1 cellular context compared by ENCODE assay signal in genomic region chr14:21071225-21072041, GRCh38.
A peak's percentile ranks its signal among the peaks of the same experiment; 100 is the strongest.
TF ChIP-seq lines count a peak whose summit lies in the region.

No MANE protein-coding gene starts in this region.

TF ChIP-seq in HepG2, 621 proteins besides CTCF, POLR2A, EP300 and RAD21 (continued from another document and continues in another):
- TF ChIP-seq, protein P1, sequence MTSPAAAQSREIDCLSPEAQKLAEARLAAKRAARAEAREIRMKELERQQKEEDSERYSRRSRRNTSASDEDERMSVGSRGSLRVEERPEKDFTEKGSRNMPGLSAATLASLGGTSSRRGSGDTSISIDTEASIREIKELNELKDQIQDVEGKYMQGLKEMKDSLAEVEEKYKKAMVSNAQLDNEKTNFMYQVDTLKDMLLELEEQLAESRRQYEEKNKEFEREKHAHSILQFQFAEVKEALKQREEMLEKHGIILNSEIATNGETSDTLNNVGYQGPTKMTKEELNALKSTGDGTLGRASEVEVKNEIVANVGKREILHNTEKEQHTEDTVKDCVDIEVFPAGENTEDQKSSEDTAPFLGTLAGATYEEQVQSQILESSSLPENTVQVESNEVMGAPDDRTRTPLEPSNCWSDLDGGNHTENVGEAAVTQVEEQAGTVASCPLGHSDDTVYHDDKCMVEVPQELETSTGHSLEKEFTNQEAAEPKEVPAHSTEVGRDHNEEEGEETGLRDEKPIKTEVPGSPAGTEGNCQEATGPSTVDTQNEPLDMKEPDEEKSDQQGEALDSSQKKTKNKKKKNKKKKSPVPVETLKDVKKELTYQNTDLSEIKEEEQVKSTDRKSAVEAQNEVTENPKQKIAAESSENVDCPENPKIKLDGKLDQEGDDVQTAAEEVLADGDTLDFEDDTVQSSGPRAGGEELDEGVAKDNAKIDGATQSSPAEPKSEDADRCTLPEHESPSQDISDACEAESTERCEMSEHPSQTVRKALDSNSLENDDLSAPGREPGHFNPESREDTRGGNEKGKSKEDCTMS (CRISPR knock-in tag; conservative IDR thresholded peaks at IDR 0.05), result no peak
- no peak for TF ChIP-seq ELF4 (CRISPR knock-in tag; IDR thresholded peaks at IDR 0.05; ENCODE audit: borderline replicate concordance)
- TF ChIP-seq, protein P2, sequence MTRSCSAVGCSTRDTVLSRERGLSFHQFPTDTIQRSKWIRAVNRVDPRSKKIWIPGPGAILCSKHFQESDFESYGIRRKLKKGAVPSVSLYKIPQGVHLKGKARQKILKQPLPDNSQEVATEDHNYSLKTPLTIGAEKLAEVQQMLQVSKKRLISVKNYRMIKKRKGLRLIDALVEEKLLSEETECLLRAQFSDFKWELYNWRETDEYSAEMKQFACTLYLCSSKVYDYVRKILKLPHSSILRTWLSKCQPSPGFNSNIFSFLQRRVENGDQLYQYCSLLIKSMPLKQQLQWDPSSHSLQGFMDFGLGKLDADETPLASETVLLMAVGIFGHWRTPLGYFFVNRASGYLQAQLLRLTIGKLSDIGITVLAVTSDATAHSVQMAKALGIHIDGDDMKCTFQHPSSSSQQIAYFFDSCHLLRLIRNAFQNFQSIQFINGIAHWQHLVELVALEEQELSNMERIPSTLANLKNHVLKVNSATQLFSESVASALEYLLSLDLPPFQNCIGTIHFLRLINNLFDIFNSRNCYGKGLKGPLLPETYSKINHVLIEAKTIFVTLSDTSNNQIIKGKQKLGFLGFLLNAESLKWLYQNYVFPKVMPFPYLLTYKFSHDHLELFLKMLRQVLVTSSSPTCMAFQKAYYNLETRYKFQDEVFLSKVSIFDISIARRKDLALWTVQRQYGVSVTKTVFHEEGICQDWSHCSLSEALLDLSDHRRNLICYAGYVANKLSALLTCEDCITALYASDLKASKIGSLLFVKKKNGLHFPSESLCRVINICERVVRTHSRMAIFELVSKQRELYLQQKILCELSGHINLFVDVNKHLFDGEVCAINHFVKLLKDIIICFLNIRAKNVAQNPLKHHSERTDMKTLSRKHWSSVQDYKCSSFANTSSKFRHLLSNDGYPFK (CRISPR knock-in tag; IDR thresholded peaks at IDR 0.05; ENCODE audit: borderline replicate concordance), result peak; percentile 57; the same call in 1 of the 2 replicates
- TF ChIP-seq, protein P3, sequence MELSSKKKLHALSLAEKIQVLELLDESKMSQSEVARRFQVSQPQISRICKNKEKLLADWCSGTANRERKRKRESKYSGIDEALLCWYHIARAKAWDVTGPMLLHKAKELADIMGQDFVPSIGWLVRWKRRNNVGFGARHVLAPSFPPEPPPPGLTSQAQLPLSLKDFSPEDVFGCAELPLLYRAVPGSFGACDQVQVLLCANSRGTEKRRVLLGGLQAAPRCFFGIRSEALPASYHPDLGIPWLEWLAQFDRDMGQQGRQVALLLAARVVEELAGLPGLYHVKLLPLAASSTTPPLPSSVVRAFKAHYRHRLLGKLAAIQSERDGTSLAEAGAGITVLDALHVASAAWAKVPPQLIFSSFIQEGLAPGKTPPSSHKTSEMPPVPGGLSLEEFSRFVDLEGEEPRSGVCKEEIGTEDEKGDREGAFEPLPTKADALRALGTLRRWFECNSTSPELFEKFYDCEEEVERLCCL (CRISPR knock-in tag; IDR thresholded peaks at IDR 0.05; ENCODE audit: borderline replicate concordance), result no peak
- TF ChIP-seq, protein P4, sequence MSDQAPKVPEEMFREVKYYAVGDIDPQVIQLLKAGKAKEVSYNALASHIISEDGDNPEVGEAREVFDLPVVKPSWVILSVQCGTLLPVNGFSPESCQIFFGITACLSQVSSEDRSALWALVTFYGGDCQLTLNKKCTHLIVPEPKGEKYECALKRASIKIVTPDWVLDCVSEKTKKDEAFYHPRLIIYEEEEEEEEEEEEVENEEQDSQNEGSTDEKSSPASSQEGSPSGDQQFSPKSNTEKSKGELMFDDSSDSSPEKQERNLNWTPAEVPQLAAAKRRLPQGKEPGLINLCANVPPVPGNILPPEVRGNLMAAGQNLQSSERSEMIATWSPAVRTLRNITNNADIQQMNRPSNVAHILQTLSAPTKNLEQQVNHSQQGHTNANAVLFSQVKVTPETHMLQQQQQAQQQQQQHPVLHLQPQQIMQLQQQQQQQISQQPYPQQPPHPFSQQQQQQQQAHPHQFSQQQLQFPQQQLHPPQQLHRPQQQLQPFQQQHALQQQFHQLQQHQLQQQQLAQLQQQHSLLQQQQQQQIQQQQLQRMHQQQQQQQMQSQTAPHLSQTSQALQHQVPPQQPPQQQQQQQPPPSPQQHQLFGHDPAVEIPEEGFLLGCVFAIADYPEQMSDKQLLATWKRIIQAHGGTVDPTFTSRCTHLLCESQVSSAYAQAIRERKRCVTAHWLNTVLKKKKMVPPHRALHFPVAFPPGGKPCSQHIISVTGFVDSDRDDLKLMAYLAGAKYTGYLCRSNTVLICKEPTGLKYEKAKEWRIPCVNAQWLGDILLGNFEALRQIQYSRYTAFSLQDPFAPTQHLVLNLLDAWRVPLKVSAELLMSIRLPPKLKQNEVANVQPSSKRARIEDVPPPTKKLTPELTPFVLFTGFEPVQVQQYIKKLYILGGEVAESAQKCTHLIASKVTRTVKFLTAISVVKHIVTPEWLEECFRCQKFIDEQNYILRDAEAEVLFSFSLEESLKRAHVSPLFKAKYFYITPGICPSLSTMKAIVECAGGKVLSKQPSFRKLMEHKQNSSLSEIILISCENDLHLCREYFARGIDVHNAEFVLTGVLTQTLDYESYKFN (CRISPR knock-in tag; conservative IDR thresholded peaks at IDR 0.05), result 0 out of 2 replicates have a peak, but pooled peaks have one; percentile 10
- TF ChIP-seq ZNF281 (CRISPR knock-in tag; IDR thresholded peaks at IDR 0.05; ENCODE audit: borderline replicate concordance), result peak; percentile 91
- no peak; the same call in 1 of the 2 replicates for TF ChIP-seq ZC3H13 (CRISPR knock-in tag; IDR thresholded peaks at IDR 0.05)
- no peak for TF ChIP-seq SMARCE1 (IDR thresholded peaks at IDR 0.05; ENCODE audit: borderline replicate concordance)
- no peak for TF ChIP-seq SOX13 (IDR thresholded peaks at IDR 0.05)
- TF ChIP-seq SOX13 (CRISPR knock-in tag; conservative IDR thresholded peaks at IDR 0.05 in 1 of 2, IDR thresholded peaks at IDR 0.05 in 1 of 2), result 0 out of 4 replicates have a peak, but pooled peaks of 1 of the 2 experiments have one; percentile 27
- no peak for TF ChIP-seq ZNF772 (CRISPR knock-in tag; IDR thresholded peaks at IDR 0.05)
- TF ChIP-seq, protein P5, sequence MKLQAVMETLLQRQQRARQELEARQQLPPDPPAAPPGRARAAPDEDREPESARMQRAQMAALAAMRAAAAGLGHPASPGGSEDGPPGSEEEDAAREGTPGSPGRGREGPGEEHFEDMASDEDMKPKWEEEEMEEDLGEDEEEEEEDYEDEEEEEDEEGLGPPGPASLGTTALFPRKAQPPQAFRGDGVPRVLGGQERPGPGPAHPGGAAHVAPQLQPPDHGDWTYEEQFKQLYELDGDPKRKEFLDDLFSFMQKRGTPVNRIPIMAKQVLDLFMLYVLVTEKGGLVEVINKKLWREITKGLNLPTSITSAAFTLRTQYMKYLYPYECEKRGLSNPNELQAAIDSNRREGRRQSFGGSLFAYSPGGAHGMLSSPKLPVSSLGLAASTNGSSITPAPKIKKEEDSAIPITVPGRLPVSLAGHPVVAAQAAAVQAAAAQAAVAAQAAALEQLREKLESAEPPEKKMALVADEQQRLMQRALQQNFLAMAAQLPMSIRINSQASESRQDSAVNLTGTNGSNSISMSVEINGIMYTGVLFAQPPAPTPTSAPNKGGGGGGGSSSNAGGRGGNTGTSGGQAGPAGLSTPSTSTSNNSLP (IDR thresholded peaks at IDR 0.05; ENCODE audit: low read depth, low read length), result no peak
- no peak for TF ChIP-seq TBP (CRISPR knock-in tag; IDR thresholded peaks at IDR 0.05)
- TF ChIP-seq MNT (IDR thresholded peaks at IDR 0.05), result no peak
- TF ChIP-seq ZNF737 (CRISPR knock-in tag; IDR thresholded peaks at IDR 0.05; ENCODE audit: borderline replicate concordance), result no peak
- TF ChIP-seq SIX1 (CRISPR knock-in tag; IDR thresholded peaks at IDR 0.05; ENCODE audit: borderline replicate concordance), result no peak
- no peak for TF ChIP-seq AGO2 (optimal IDR thresholded peaks at IDR 0.05; ENCODE audit: low read depth, low read length)
- 0 out of 2 replicates have a peak, but pooled peaks have one; percentile 31 for TF ChIP-seq MATR3 (CRISPR knock-in tag; IDR thresholded peaks at IDR 0.05)
- TF ChIP-seq PBX2 (CRISPR knock-in tag; IDR thresholded peaks at IDR 0.05), result no peak
- TF ChIP-seq, protein P6, sequence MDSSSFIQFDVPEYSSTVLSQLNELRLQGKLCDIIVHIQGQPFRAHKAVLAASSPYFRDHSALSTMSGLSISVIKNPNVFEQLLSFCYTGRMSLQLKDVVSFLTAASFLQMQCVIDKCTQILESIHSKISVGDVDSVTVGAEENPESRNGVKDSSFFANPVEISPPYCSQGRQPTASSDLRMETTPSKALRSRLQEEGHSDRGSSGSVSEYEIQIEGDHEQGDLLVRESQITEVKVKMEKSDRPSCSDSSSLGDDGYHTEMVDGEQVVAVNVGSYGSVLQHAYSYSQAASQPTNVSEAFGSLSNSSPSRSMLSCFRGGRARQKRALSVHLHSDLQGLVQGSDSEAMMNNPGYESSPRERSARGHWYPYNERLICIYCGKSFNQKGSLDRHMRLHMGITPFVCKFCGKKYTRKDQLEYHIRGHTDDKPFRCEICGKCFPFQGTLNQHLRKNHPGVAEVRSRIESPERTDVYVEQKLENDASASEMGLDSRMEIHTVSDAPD (CRISPR knock-in tag; IDR thresholded peaks at IDR 0.05), result no peak
- TF ChIP-seq DNMT3B (CRISPR knock-in tag; conservative IDR thresholded peaks at IDR 0.05), result peak; percentile 32; the same call in 1 of the 2 replicates
- no peak for TF ChIP-seq SP1 (IDR thresholded peaks at IDR 0.05)
- 0 out of 2 replicates have a peak, but pooled peaks have one; percentile 12 for TF ChIP-seq SP1 (CRISPR knock-in tag; IDR thresholded peaks at IDR 0.05)
- TF ChIP-seq ZNF512B (CRISPR knock-in tag; IDR thresholded peaks at IDR 0.05; ENCODE audit: borderline replicate concordance), result no peak
- TF ChIP-seq HNRNPLL (IDR thresholded peaks at IDR 0.05; ENCODE audit: low read depth, low read length, poor library complexity, severe bottlenecking), result no peak
- no peak for TF ChIP-seq EED (CRISPR knock-in tag; IDR thresholded peaks at IDR 0.05)
- no peak for TF ChIP-seq RXRA (CRISPR knock-in tag; IDR thresholded peaks at IDR 0.05)
- TF ChIP-seq SMARCC2 (IDR thresholded peaks at IDR 0.05), result no peak
- no peak for TF ChIP-seq ZNF720 (CRISPR knock-in tag; IDR thresholded peaks at IDR 0.05)
- TF ChIP-seq NRL (CRISPR knock-in tag; IDR thresholded peaks at IDR 0.05; ENCODE audit: borderline replicate concordance), result peak; percentile 25; the same call in 1 of the 2 replicates
- TF ChIP-seq ZNF263 (CRISPR knock-in tag; IDR thresholded peaks at IDR 0.05), result peak; percentile 100
- TF ChIP-seq NONO (IDR thresholded peaks at IDR 0.05), result no peak
- no peak; the same call in 1 of the 2 replicates for TF ChIP-seq NONO (CRISPR knock-in tag; conservative IDR thresholded peaks at IDR 0.05)
- TF ChIP-seq RBAK (CRISPR knock-in tag; IDR thresholded peaks at IDR 0.05), result no peak
- no peak; the same call in 1 of the 2 replicates for TF ChIP-seq ZNF891 (CRISPR knock-in tag; IDR thresholded peaks at IDR 0.05)
- peak; percentile 48; the same call in 1 of the 2 replicates for TF ChIP-seq POLR2AphosphoS5 (IDR thresholded peaks at IDR 0.05; ENCODE audit: low read depth, low read length)
